Comparison of ENCODE assay signal across 19 cellular contexts in the genomic region with DNA sequence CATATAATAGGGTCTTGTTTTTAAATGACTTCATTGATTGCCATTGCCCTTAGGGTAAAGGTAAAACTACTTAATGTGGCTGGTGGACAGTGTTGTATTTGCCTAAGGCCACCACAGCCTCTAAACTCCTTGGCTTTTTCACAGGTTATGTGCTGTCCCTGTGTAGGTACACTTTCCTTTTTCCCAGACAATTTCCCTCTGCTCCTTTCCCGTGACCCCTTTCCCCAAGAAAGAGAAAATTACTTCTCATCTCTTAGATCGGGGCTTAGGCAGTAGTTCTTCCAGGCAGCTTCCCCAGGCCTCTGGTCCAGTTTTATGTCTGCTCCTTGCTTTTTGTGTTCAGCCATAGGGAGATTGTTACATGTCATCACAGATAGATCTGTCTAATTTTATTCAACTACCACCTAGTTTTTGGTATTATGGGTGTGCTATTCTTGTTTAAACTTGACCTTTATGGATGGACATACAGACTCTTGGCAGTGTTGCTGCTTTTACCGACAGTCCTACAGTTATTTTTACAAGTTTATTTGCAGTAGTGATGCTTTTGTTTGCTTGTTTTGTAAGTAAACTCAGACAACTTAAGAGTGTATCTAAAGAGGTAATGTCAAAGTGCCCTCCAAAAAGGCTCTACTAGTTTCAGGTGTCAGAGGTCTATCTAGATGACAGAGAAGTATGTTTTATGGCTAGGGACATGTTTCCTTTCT. TPM values are rescaled to one million over a fixed set of nuclear protein-coding genes. Genes with fewer than 3 reads are reported as not detected.
DNase-seq lines count a peak whose midpoint lies in the region; ATAC-seq, FAIRE-seq and TF ChIP-seq lines count a peak whose summit lies in the region.
"Had no signal": no experiment of that assay in that cellular context is flagged by ENCODE, and none has a peak within 500 bp of the region (broad histone marks: within the 10 kb centered on the region; RNA-seq: fewer than 3 reads in every experiment).

No MANE protein-coding gene starts in this region.

- no TSS peak for BruUV-seq in GM12878 (replicated peaks; lab: Mats Ljungman, UMichigan)

- H3K9me3 ChIP-seq in H9 (ENCODE audit: control insufficient read depth, low read depth, low read length) (no peaks in the 10 kb centered on the region), GM12878 (replicated peaks; ENCODE audit: control insufficient read depth, insufficient read depth, low read length) (no peaks in the 10 kb centered on the region), pancreas (no peaks in the 10 kb centered on the region)
- H3K9me3 ChIP-seq: gastroesophageal sphincter, thyroid gland had no signal

- no peaks in the 10 kb centered on the region for H3K9me3 Mint-ChIP-seq in T-helper 2 cell treated with Interferon-gamma antibody and Interleukin-4, amounts not matched to agents 5 μg/mL and 100 μg/mL, for 36 hours
- no peaks in the 10 kb centered on the region for H3K9me3 Mint-ChIP-seq in H9

- H3K18ac ChIP-seq in H9 (ENCODE audit: insufficient read length, low read depth, low read length) = no peak overlapping the region

- TF ChIP-seq POLR2A in GM12878 (IDR thresholded peaks at IDR 0.05; ENCODE audit: low read depth, low read length) = no peak

- H3K27me3 Mint-ChIP-seq in T-helper 2 cell treated with Interferon-gamma antibody and Interleukin-4, amounts not matched to agents 5 μg/mL and 100 μg/mL, for 36 hours (ENCODE audit: low read depth) = no peaks in the 10 kb centered on the region
- no peaks in the 10 kb centered on the region for H3K27me3 Mint-ChIP-seq in H9 (ENCODE audit: low read depth)

- CTCF ChIA-PET in GM12878 (lab: Yijun Ruan, JAX) = interaction anchor here (0.6 kb wide), 1 partner anchor 23 kb away, joined by 3 read pairs; no protein-coding TSS in a partner anchor

- RAD21 ChIA-PET in GM12878 (lab: Charles Lee; ENCODE audit: unreplicated experiment) = interaction anchor here (0.6 to 1.0 kb wide), 4 partner anchors 10 to 66 kb away, joined by 3 read pairs; no protein-coding TSS in a partner anchor

- TF ChIP-seq RAD21 in GM12878 (IDR thresholded peaks at IDR 0.05; ENCODE audit: insufficient read depth, low read depth, low read length) = no peak

- no peak overlapping the region for H2BK15ac ChIP-seq in H9 (ENCODE audit: low read depth, low read length)

- H4K5ac ChIP-seq in H9 (ENCODE audit: insufficient read length, low read depth, low read length) = no peak overlapping the region

- no peak for DNase-seq in T-helper 2 cell treated with Interferon-gamma antibody and Interleukin-4, amounts not matched to agents 5 μg/mL and 100 μg/mL, for 36 hours (ENCODE audit: low spot score)
- DNase-seq in T-helper 2 cell (no peak), H9 (no peak), GM12878 (ENCODE audit: low read depth, low spot score) (no peak), pancreas (no peak), D721Med (ENCODE audit: insufficient read length, low spot score) (no peak)
- DNase-seq: activated T-cell treated with anti-CD3 and anti-CD28 coated beads, Interleukin-2, amount 50 U/mL, for 1 hour; brain microvascular endothelial cell; islet precursor cell; NCI-H187 treated with DMSO at 0.1 percent for 48 hours; NCI-H69; thyroid gland; WERI-Rb-1 had no signal

- no CpG with 5 or more reads among the region's 3 CpGs for WGBS in H9 (ENCODE audit: extremely low coverage, insufficient read length, low lambda C conversion rate)
- WGBS in GM12878 (ENCODE audit: insufficient coverage, insufficient replicate concordance, low lambda C conversion rate, missing lambda C conversion rate) = 64% methylated on average over 3 of the region's 3 CpGs
- 31 to 46% methylated on average over 3 of the region's 3 CpGs for WGBS in pancreas, 2 donors

- H3K56ac ChIP-seq in H9 (ENCODE audit: insufficient read length, low read depth, low read length) = no peak overlapping the region

- no peak overlapping the region for H3K14ac ChIP-seq in H9 (ENCODE audit: insufficient read depth, low read length)

- POLR2A ChIA-PET in GM12878 (lab: Charles Lee) = no interaction called here

- no peak overlapping the region for H3K4me2 ChIP-seq in H9 (ENCODE audit: insufficient read depth, insufficient read length, low read length)
- H3K4me2 ChIP-seq in GM12878 (ENCODE audit: control insufficient read depth, insufficient read depth) = peak overlapping the region; percentile 70

- H3K4me3 ChIP-seq in GM12878 (peak overlapping the region; percentile 30), pancreas (no peak overlapping the region)
- H3K4me3 ChIP-seq: gastroesophageal sphincter, thyroid gland had no signal

- peaks cover 3% of the 10 kb centered on the region for H3K79me1 ChIP-seq in H9 (ENCODE audit: insufficient read depth, low read depth, low read length, poor library complexity, severe bottlenecking)

- H3K4ac ChIP-seq in H9 (ENCODE audit: low read depth, low read length) = no peak overlapping the region

- no peaks in the 10 kb centered on the region for H3K23me2 ChIP-seq in H9 (ENCODE audit: insufficient read length, low read depth, low read length, poor library complexity, severe bottlenecking)

- in situ Hi-C loops in GM12878 (cut with MboI) = no loop called here

- no peak for ATAC-seq in GM12878
- ATAC-seq in pancreas = peak in 3 of 4 donors; percentile 11 to 17 (median 14)
- no peak for ATAC-seq in GM21737 (IDR thresholded peaks at IDR 0.05; ENCODE audit: unreplicated experiment)
- ATAC-seq in GM18870 (IDR thresholded peaks at IDR 0.05; ENCODE audit: unreplicated experiment) = no peak
- ATAC-seq: gastroesophageal sphincter had no signal

- FAIRE-seq in GM12878 (lab: Jason Lieb, UNC) (no peak), pancreas (lab: Jason Lieb, UNC) (no peak), D721Med (lab: Jason Lieb, UNC) (no peak)

- no peak overlapping the region for H2AFZ ChIP-seq in H9 (ENCODE audit: low read length)
- no peak overlapping the region for H2AFZ ChIP-seq in GM12878 (ENCODE audit: control insufficient read depth, low read depth, low read length)

- no peak overlapping the region for H3K9ac ChIP-seq in H9 (ENCODE audit: extremely low read depth, insufficient read length, low read length)
- H3K9ac ChIP-seq in GM12878 (ENCODE audit: control insufficient read depth, insufficient read depth, low read length) = no peak overlapping the region

- no peak overlapping the region for H4K8ac ChIP-seq in H9 (replicated peaks; ENCODE audit: insufficient read length, low read depth, low read length)

- no peaks in the 10 kb centered on the region for H3K79me2 ChIP-seq in H9 (ENCODE audit: insufficient read depth, low read length)
- H3K79me2 ChIP-seq in GM12878 (ENCODE audit: control insufficient read depth, insufficient read depth, low read length) = peaks cover 19% of the 10 kb centered on the region

- H2BK20ac ChIP-seq in H9 (ENCODE audit: low read depth, low read length, poor library complexity, severe bottlenecking) = no peak overlapping the region

- peaks cover 4% of the 10 kb centered on the region; the same call in 1 of the 2 replicates for H3K4me1 ChIP-seq in H9 (ENCODE audit: insufficient read depth, low read length)
- peaks cover 40% of the 10 kb centered on the region for H3K4me1 ChIP-seq in GM12878 (ENCODE audit: control insufficient read depth, insufficient read depth, low read length)
- H3K4me1 ChIP-seq in pancreas = peaks cover 32 to 60% (median 44%) of the 10 kb centered on the region in 3 donors

- no peak overlapping the region for H3K23ac ChIP-seq in H9 (ENCODE audit: insufficient read length, low read depth, low read length)

- TF ChIP-seq EP300 in GM12878 (IDR thresholded peaks at IDR 0.05; ENCODE audit: borderline replicate concordance in 1 of 2, control insufficient read depth in 1 of 2, low read depth in 2 of 2, low read length in 2 of 2) = no peak

- H2AK5ac ChIP-seq in H9 (ENCODE audit: insufficient read length, low read length) = no peak overlapping the region

- peaks cover 19% of the 10 kb centered on the region for H3K36me3 Mint-ChIP-seq in T-helper 2 cell treated with Interferon-gamma antibody and Interleukin-4, amounts not matched to agents 5 μg/mL and 100 μg/mL, for 36 hours (ENCODE audit: low read depth)
- no peaks in the 10 kb centered on the region for H3K36me3 Mint-ChIP-seq in H9 (ENCODE audit: insufficient read depth in 1 of 3, low read depth in 3 of 3)

- H3K36me3 ChIP-seq in GM12878 (ENCODE audit: control insufficient read depth in 2 of 2, insufficient read depth in 2 of 2, low read length in 1 of 2) = no peaks in the 10 kb centered on the region; a peak in 2 of 4 replicates
- no peaks in the 10 kb centered on the region for H3K36me3 ChIP-seq in pancreas
- H3K36me3 ChIP-seq: brain microvascular endothelial cell, gastroesophageal sphincter, thyroid gland, WERI-Rb-1 had no signal

- peaks cover 44% of the 10 kb centered on the region for H3K4me1 Mint-ChIP-seq in T-helper 2 cell treated with Interferon-gamma antibody and Interleukin-4, amounts not matched to agents 5 μg/mL and 100 μg/mL, for 36 hours (ENCODE audit: low read depth)
- peaks cover 31 to 35% of the 10 kb centered on the region in 2 experiments for H3K4me1 Mint-ChIP-seq in H9

- no peak overlapping the region for H2BK5ac ChIP-seq in H9 (ENCODE audit: insufficient read length, low read length)

- no peak overlapping the region for H2BK12ac ChIP-seq in H9 (ENCODE audit: insufficient read length, low read depth, low read length)

- SMC1A ChIA-PET in GM12878 (lab: Charles Lee; ENCODE audit: uncharacterized antibody, unreplicated experiment) = interaction anchor here (1.0 to 1.3 kb wide), 5 partner anchors 11 to 94 kb away, joined by 3 to 5 read pairs (median 4); no protein-coding TSS in a partner anchor

- no peak overlapping the region for H2BK120ac ChIP-seq in H9 (ENCODE audit: low read depth, low read length, poor library complexity, severe bottlenecking)

- peak overlapping the region; percentile 47 for H3K27ac Mint-ChIP-seq in T-helper 2 cell treated with Interferon-gamma antibody and Interleukin-4, amounts not matched to agents 5 μg/mL and 100 μg/mL, for 36 hours
- H3K27ac Mint-ChIP-seq in H9 = peak overlapping the region in 2 of 3 experiments; percentile 76 to 85; a peak in 4 of 7 replicates

- H4K91ac ChIP-seq in H9 (ENCODE audit: insufficient read length, low read depth, low read length) = no peak overlapping the region

- intact Hi-C loops in GM12878 (cut with micrococcal nuclease; ENCODE audit: unreplicated experiment) (no loop called here), pancreas (cut with DNase I) (no loop called here)

- H3K27ac ChIP-seq in H9 (ENCODE audit: insufficient read length, low read depth, low read length) = no peak overlapping the region
- H3K27ac ChIP-seq in GM12878 (ENCODE audit: control insufficient read depth, insufficient read depth) = peak overlapping the region; percentile 52
- peak overlapping the region in 2 of 4 donors; percentile 30 to 38 for H3K27ac ChIP-seq in pancreas
- H3K27ac ChIP-seq: brain microvascular endothelial cell, WERI-Rb-1 had no signal

- H4K20me1 ChIP-seq in H9 (ENCODE audit: control insufficient read depth, insufficient read depth, insufficient read length) (peaks cover 2% of the 10 kb centered on the region), GM12878 (ENCODE audit: control insufficient read depth, insufficient read depth) (no peaks in the 10 kb centered on the region)

- H3K27me3 ChIP-seq in H9 (ENCODE audit: insufficient read depth, low read length) (no peaks in the 10 kb centered on the region), GM12878 (replicated peaks in 1 of 2; ENCODE audit: control insufficient read depth in 2 of 2, insufficient read depth in 2 of 2, low read length in 1 of 2) (no peaks in the 10 kb centered on the region), pancreas (no peaks in the 10 kb centered on the region)
- H3K27me3 ChIP-seq: brain microvascular endothelial cell, gastroesophageal sphincter, thyroid gland had no signal

- peak overlapping the region; percentile 5 for H3K4me3 Mint-ChIP-seq in T-helper 2 cell treated with Interferon-gamma antibody and Interleukin-4, amounts not matched to agents 5 μg/mL and 100 μg/mL, for 36 hours
- no peak overlapping the region for H3K4me3 Mint-ChIP-seq in H9

- no peak overlapping the region for H3T11ph ChIP-seq in H9 (ENCODE audit: low read length)

- TF ChIP-seq CTCF in H9 (conservative IDR thresholded peaks at IDR 0.05) (no peak), GM12878 (IDR thresholded peaks at IDR 0.05 in 2 of 3, conservative IDR thresholded peaks at IDR 0.05 in 1 of 3; ENCODE audit: control insufficient read depth in 2 of 3, extremely low read depth in 1 of 3, insufficient read depth in 1 of 3, low read depth in 3 of 3, low read length in 3 of 3) (no peak), pancreas (IDR thresholded peaks at IDR 0.05) (no peak), D721Med (IDR thresholded peaks at IDR 0.05; ENCODE audit: insufficient read depth, missing control alignments) (no peak)

RNA-seq across cellular contexts. Expression of a gene that starts 20.5 kb away (rescaled TPM):
- total RNA-seq in H9 (2021) = not detected in 2 replicates
- not detected in 2 replicates for total RNA-seq in GM12878 (2013; cell fraction: nucleolus; rRNA removed)
- 2.1 TPM in 1 of 2 replicates, not detected in the other for total RNA-seq in GM12878 (2014; rRNA removed)
- 2.4 TPM in 1 of 2 replicates, not detected in the other for total RNA-seq in GM12878 (2014; rRNA removed; fragmentation: Illumina TruSeq; extraction: Trizol)
- total RNA-seq in GM12878 (2021) = 1.5 and 1.7 TPM in 2 replicates
- not detected for polyA plus RNA-seq in GM12878 (2011; ENCODE audit: low read depth)
- polyA plus RNA-seq in GM12878 (2011; rRNA removed) = 1.7 TPM in 1 of 2 replicates, not detected in the other
- not detected in 2 replicates for polyA plus RNA-seq in GM12878 (2011; cell fraction: cytosol; rRNA removed)
- not detected in 2 replicates for polyA plus RNA-seq in GM12878 (2011; cell fraction: nucleus; rRNA removed)
- polyA plus RNA-seq in GM12878 (2012) = 3.2 TPM in 1 of 2 replicates, not detected in the other
- not detected in 2 replicates for polyA plus RNA-seq in GM12878 (2014; fragmentation: Illumina TruSeq; extraction: Trizol)
- polyA plus RNA-seq in GM12878 (2014; fragmentation: Nextera tagmentation; extraction: Ambion mirVana) = under 1 TPM in 1 of 2 experiments, not detected in 1; 0.60 TPM
- polyA plus RNA-seq in GM12878 (2014; rRNA removed) = not detected in 2 replicates
- polyA plus RNA-seq in GM12878 (2016; fragmentation: Nextera tagmentation; extraction: Ambion mirVana) = under 1 TPM; 0.95 TPM
- polyA minus RNA-seq in GM12878 (2011; rRNA and poly(A)+ RNA removed) = not detected in 2 replicates
- not detected in 2 replicates for polyA minus RNA-seq in GM12878 (2011; cell fraction: cytosol; rRNA and poly(A)+ RNA removed)
- not detected in 2 replicates for polyA minus RNA-seq in GM12878 (2011; cell fraction: nucleus; rRNA and poly(A)+ RNA removed)
- not detected for total RNA-seq in pancreas
- polyA plus RNA-seq in pancreas = not detected
- total RNA-seq: A673, gastroesophageal sphincter, skeletal muscle tissue, thyroid gland had no signal
- polyA plus RNA-seq: neural cell had no signal

Comparison
In these comparisons a context has a peak if more than half of its experiments do, and no peak if none do; other contexts are left out.
1. ATAC-seq: peak in pancreas (3 of 4); none in GM12878 (single experiment), GM21737 (single experiment) and GM18870 (single experiment).